In the genomic region with DNA sequence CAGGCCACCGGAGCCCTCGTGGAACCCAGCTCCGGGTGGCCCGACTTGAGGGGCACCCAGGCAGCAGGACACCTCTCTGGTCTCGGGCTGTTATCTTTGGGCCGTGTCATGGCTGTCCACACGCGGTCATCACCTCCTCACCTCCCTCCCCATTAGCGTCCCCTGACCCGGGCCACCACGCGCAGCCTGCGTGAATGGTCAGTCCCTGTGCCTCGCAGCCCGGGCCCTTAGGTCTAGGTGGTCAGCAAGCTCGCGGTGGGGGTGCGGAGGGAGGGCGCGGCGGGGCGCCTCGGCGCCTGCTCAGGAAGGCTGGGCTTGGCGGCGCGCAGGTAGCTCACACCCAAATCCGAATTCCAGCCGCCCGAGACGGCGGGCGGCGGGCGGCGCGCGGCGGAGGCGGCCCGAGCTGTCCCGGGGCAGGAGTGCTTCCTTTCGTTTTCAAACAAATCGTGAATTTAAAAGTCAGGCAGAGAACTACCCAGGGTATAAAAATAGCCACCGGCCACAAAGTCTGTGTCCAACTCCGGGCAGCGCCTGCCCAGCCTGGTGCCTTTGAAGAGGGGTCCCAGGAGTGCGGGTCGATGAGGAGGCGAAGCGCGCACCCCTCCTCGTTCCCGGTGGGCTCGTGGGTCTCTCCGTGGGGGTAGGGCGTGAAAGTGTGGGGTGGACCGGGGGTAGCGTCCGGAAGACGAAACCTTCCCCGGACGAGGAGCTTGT, we compare ENCODE assay signal across 8 cellular contexts. TPM values are rescaled to one million over a fixed set of nuclear protein-coding genes. Genes with fewer than 3 reads are reported as not detected.
A peak's percentile ranks its signal among the peaks of the same experiment; 100 is the strongest.
DNase-seq lines count a peak whose midpoint lies in the region; ATAC-seq, FAIRE-seq and TF ChIP-seq lines count a peak whose summit lies in the region.

No MANE protein-coding gene starts in this region.

- intact Hi-C loops in pancreas (cut with DNase I) = loop anchor here in 1 of 3 donors (5.0 to 10.0 kb wide), 2 partner anchors 117 to 150 kb away; no protein-coding TSS in a partner anchor

- TF ChIP-seq CTCF in glutamatergic neuron (IDR thresholded peaks at IDR 0.05; ENCODE audit: partially characterized antibody, unreplicated experiment) (no peak), pancreas (IDR thresholded peaks at IDR 0.05) (no peak)

- WGBS in pancreas, 2 donors = 6 to 7% methylated on average over 62 to 63 of the region's 63 CpGs

- no peak for FAIRE-seq in HTR-8/SVneo (lab: Jason Lieb, UNC)
- no peak for FAIRE-seq in pancreas (lab: Jason Lieb, UNC)

- no peaks in the 10 kb centered on the region for H3K36me3 Mint-ChIP-seq in activated T-cell treated with anti-CD3 and anti-CD28 coated beads, Interleukin-2, amount 50 U/mL, for 72 hours (ENCODE audit: insufficient read depth in 2 of 2)
- no peaks in the 10 kb centered on the region for H3K36me3 Mint-ChIP-seq in glutamatergic neuron (ENCODE audit: unreplicated experiment)

- no peaks in the 10 kb centered on the region for H3K27me3 ChIP-seq in pancreas

- H3K4me3 Mint-ChIP-seq in activated T-cell treated with anti-CD3 and anti-CD28 coated beads, Interleukin-2, amount 50 U/mL, for 72 hours = peak overlapping the region; percentile 61 to 68
- H3K4me3 Mint-ChIP-seq in glutamatergic neuron (ENCODE audit: unreplicated experiment) = peak overlapping the region; percentile 63

- H3K9me3 Mint-ChIP-seq in activated T-cell treated with anti-CD3 and anti-CD28 coated beads, Interleukin-2, amount 50 U/mL, for 72 hours = no peaks in the 10 kb centered on the region
- peaks cover 6% of the 10 kb centered on the region for H3K9me3 Mint-ChIP-seq in glutamatergic neuron (ENCODE audit: unreplicated experiment)

- peaks cover 10 to 28% (median 26%) of the 10 kb centered on the region in 3 donors for H3K4me1 ChIP-seq in pancreas

- peaks cover 18% of the 10 kb centered on the region for H3K27me3 Mint-ChIP-seq in activated T-cell treated with anti-CD3 and anti-CD28 coated beads, Interleukin-2, amount 50 U/mL, for 72 hours (ENCODE audit: low read depth)
- peaks cover 1% of the 10 kb centered on the region for H3K27me3 Mint-ChIP-seq in glutamatergic neuron (ENCODE audit: unreplicated experiment)

- H3K36me3 ChIP-seq in pancreas = no peaks in the 10 kb centered on the region

- ATAC-seq in activated T-cell treated with anti-CD3 and anti-CD28 coated beads, Interleukin-2, amount 50 U/mL, for 72 hours (replicated peaks in 1 of 2) = peak in 1 of 2 donors; percentile 21
- ATAC-seq in pancreas (peak; percentile 17 to 43 (median 28)), HG03442 (IDR thresholded peaks at IDR 0.05; ENCODE audit: unreplicated experiment) (no peak), GM21447 (IDR thresholded peaks at IDR 0.05; ENCODE audit: unreplicated experiment) (no peak)

- H3K4me1 Mint-ChIP-seq in activated T-cell treated with anti-CD3 and anti-CD28 coated beads, Interleukin-2, amount 50 U/mL, for 72 hours (ENCODE audit: low read depth) = peaks cover 5% of the 10 kb centered on the region
- peaks cover 30% of the 10 kb centered on the region for H3K4me1 Mint-ChIP-seq in glutamatergic neuron (ENCODE audit: low read depth, unreplicated experiment)

- peak overlapping the region; percentile 24 to 86 (median 64) for H3K4me3 ChIP-seq in pancreas

- DNase-seq in ACHN (peak; percentile 32), HTR-8/SVneo (ENCODE audit: insufficient read length, low spot score) (peak; percentile 29), glutamatergic neuron (peak; percentile 25), pancreas (peak; percentile 45 to 89 (median 64))
- peak in 1 of 2 donors; percentile 37 for DNase-seq in activated T-cell treated with anti-CD3 and anti-CD28 coated beads, Interleukin-2, amount 50 U/mL, for 72 hours
- DNase-seq in stimulated activated naive CD4-positive, alpha-beta T cell treated with Interleukin-2 at 50 U/mL for 16 hours (lab: John Stamatoyannopoulos, UW) = no peak

- in situ Hi-C loops in ACHN (cut with HindIII; ENCODE audit: low pct_ligation_motif_present, low pct_unique_long_range_greater_than_20kb, low sequenced_read_pairs) = no loop called here

- no peaks in the 10 kb centered on the region for H3K9me3 ChIP-seq in pancreas

- H3K27ac Mint-ChIP-seq in activated T-cell treated with anti-CD3 and anti-CD28 coated beads, Interleukin-2, amount 50 U/mL, for 72 hours = no peak overlapping the region
- H3K27ac Mint-ChIP-seq in glutamatergic neuron (ENCODE audit: unreplicated experiment) = no peak overlapping the region

- peak overlapping the region; percentile 84 to 91 (median 88) for H3K27ac ChIP-seq in pancreas

RNA-seq across cellular contexts. Expression of a gene that starts 1.0 kb away (rescaled TPM):
- 10 to 100 TPM in 1 of 2 donors, 1 to 10 TPM in 1; 4.9 to 12.4 TPM for total RNA-seq in activated T-cell treated with anti-CD3 and anti-CD28 coated beads, Interleukin-2, amount 50 U/mL, for 72 hours
- total RNA-seq in glutamatergic neuron (ENCODE audit: unreplicated experiment) = 20.5 TPM
- 10 to 100 TPM; 20.2 to 34.1 (median 22.9) TPM for total RNA-seq in pancreas
- 10 to 100 TPM; 22.4 to 35.1 TPM for polyA plus RNA-seq in pancreas

Comparison
In these comparisons a context has a peak if more than half of its experiments do, and no peak if none do; other contexts are left out.
1. ATAC-seq: peak in pancreas (4 of 4); none in HG03442 (single experiment) and GM21447 (single experiment).